In genomic region chr4:54234497-54235205, GRCh38 we compare ENCODE assay signal across 9 cellular contexts. TPM values are rescaled to one million over a fixed set of nuclear protein-coding genes. Genes with fewer than 3 reads are reported as not detected.
A peak's percentile ranks its signal among the peaks of the same experiment; 100 is the strongest.
DNase-seq lines count a peak whose midpoint lies in the region; ATAC-seq and TF ChIP-seq lines count a peak whose summit lies in the region.
"Had no signal": no experiment of that assay in that cellular context is flagged by ENCODE, and none has a peak within 500 bp of the region (broad histone marks: within the 10 kb centered on the region; RNA-seq: fewer than 3 reads in every experiment).

No MANE protein-coding gene starts in this region.

- CTCF ChIA-PET in activated CD8-positive, alpha-beta memory T cell treated with anti-CD3 and anti-CD28 coated beads, Interleukin-2, amount 10 ng/mL, durations not matched to agents 7 days and 5 days (lab: Charles Lee) = interaction anchor here (0.9 to 4.3 kb wide), 22 partner anchors 8 to 1855 kb away, joined by 3 to 74 read pairs (median 7); partner anchors contain the start of gene GSX2

- peaks cover 50% of the 10 kb centered on the region for H3K27me3 Mint-ChIP-seq in GM23338 (ENCODE audit: insufficient read depth, low read depth, poor library complexity)
- peaks cover 57% of the 10 kb centered on the region for H3K27me3 Mint-ChIP-seq in activated CD8-positive, alpha-beta memory T cell treated with anti-CD3 and anti-CD28 coated beads, Interleukin-2, amount 10 ng/mL, durations not matched to agents 7 days and 5 days

- H3K27ac Mint-ChIP-seq in GM23338 = no peak overlapping the region
- no peak overlapping the region for H3K27ac Mint-ChIP-seq in activated CD8-positive, alpha-beta memory T cell treated with anti-CD3 and anti-CD28 coated beads, Interleukin-2, amount 10 ng/mL, durations not matched to agents 7 days and 5 days
- H3K27ac Mint-ChIP-seq: activated T-cell treated with anti-CD3 and anti-CD28 coated beads, Interleukin-2, amount 50 U/mL, for 72 hours had no signal

- H3K4me1 ChIP-seq in GM23338 (ENCODE audit: insufficient read depth) (peaks cover 20% of the 10 kb centered on the region; the same call in 1 of the 2 replicates), gastrocnemius medialis (peaks cover 12 to 35% of the 10 kb centered on the region in 2 donors)

- ATAC-seq in GM23338 (no peak), gastrocnemius medialis (no peak), GM18505 (IDR thresholded peaks at IDR 0.05; ENCODE audit: unreplicated experiment) (no peak)
- ATAC-seq in activated CD8-positive, alpha-beta memory T cell treated with anti-CD3 and anti-CD28 coated beads, Interleukin-2, amount 10 ng/mL, durations not matched to agents 7 days and 5 days = no peak

- H3K4me2 ChIP-seq in GM23338 = peak overlapping the region; percentile 100; the same call in 1 of the 2 replicates

- peak overlapping the region; percentile 33; the same call in 1 of the 3 replicates for H3K4me3 Mint-ChIP-seq in GM23338
- no peak overlapping the region for H3K4me3 Mint-ChIP-seq in activated CD8-positive, alpha-beta memory T cell treated with anti-CD3 and anti-CD28 coated beads, Interleukin-2, amount 10 ng/mL, durations not matched to agents 7 days and 5 days

- 0 out of 4 replicates have a peak, but pooled peaks of 1 of the 2 experiments have one; percentile 4 for TF ChIP-seq CTCF in GM23338 (conservative IDR thresholded peaks at IDR 0.05; ENCODE audit: low read depth in 2 of 2)
- TF ChIP-seq CTCF in gastrocnemius medialis (IDR thresholded peaks at IDR 0.05 in 4 of 5, conservative IDR thresholded peaks at IDR 0.05 in 1 of 5) = no peak

- H4K20me1 ChIP-seq in GM23338 (replicated peaks; ENCODE audit: insufficient read depth) = no peaks in the 10 kb centered on the region; the same call in 1 of the 2 replicates

- no peak overlapping the region for H3K27ac ChIP-seq in GM23338 (ENCODE audit: low read depth)
- no peak overlapping the region for H3K27ac ChIP-seq in gastrocnemius medialis

- no peaks in the 10 kb centered on the region; the same call in 2 of the 3 replicates for H3K36me3 Mint-ChIP-seq in GM23338 (ENCODE audit: low read depth)
- H3K36me3 Mint-ChIP-seq in activated CD8-positive, alpha-beta memory T cell treated with anti-CD3 and anti-CD28 coated beads, Interleukin-2, amount 10 ng/mL, durations not matched to agents 7 days and 5 days = no peaks in the 10 kb centered on the region

- H3K36me3 ChIP-seq in GM23338 (ENCODE audit: insufficient read depth) (no peaks in the 10 kb centered on the region), gastrocnemius medialis (no peaks in the 10 kb centered on the region)

- in situ Hi-C loops in gastrocnemius medialis (cut with MboI; ENCODE audit: low sequenced_read_pairs in 4 of 4) = loop anchor here in 3 of 4 donors (25.0 kb wide), 7 partner anchors 522 to 1997 kb away; partner anchors contain the start of genes FIP1L1 (in 1 of the 3) and SCFD2 (in 1 of the 3)

- H3K4me3 ChIP-seq in GM23338 (peak overlapping the region; percentile 86; the same call in 1 of the 2 replicates), gastrocnemius medialis (peak overlapping the region in 3 of 4 donors; percentile 55 to 86 (median 58))

- DNase-seq in GM23338 (ENCODE audit: low spot score) (peak; percentile 6), RKO (ENCODE audit: low spot score) (peak; percentile 20), fibroblast of peridontal ligament (ENCODE audit: extremely low read depth) (peak; percentile 27), gastrocnemius medialis (no peak), NCI-H2081 treated with DMSO at 0.1 percent for 48 hours (lab: John Stamatoyannopoulos, UW) (no peak)
- no peak for DNase-seq in effector CD8-positive, alpha-beta T cell (lab: John Stamatoyannopoulos, UW)
- DNase-seq in activated CD8-positive, alpha-beta memory T cell treated with anti-CD3 and anti-CD28 coated beads, Interleukin-2, amount 10 ng/mL, durations not matched to agents 7 days and 5 days = no peak

- peaks cover 16% of the 10 kb centered on the region for H3K4me1 Mint-ChIP-seq in GM23338
- peaks cover 9% of the 10 kb centered on the region for H3K4me1 Mint-ChIP-seq in activated CD8-positive, alpha-beta memory T cell treated with anti-CD3 and anti-CD28 coated beads, Interleukin-2, amount 10 ng/mL, durations not matched to agents 7 days and 5 days

- no peak overlapping the region for H2AFZ ChIP-seq in GM23338

- intact Hi-C loops in gastrocnemius medialis (cut with DNase I; ENCODE audit: low total_unique reads) = loop anchor here (1.0 to 5.0 kb wide), 3 partner anchors 743 to 1222 kb away; no protein-coding TSS in a partner anchor

- H3K9me3 Mint-ChIP-seq in GM23338 = peaks cover 18% of the 10 kb centered on the region
- H3K9me3 Mint-ChIP-seq in activated CD8-positive, alpha-beta memory T cell treated with anti-CD3 and anti-CD28 coated beads, Interleukin-2, amount 10 ng/mL, durations not matched to agents 7 days and 5 days (ENCODE audit: low read depth) = no peaks in the 10 kb centered on the region
- H3K9me3 Mint-ChIP-seq: activated T-cell treated with anti-CD3 and anti-CD28 coated beads, Interleukin-2, amount 50 U/mL, for 72 hours had no signal

- H3K9me3 ChIP-seq in gastrocnemius medialis = no peaks in the 10 kb centered on the region

- H3K27me3 ChIP-seq in GM23338 (ENCODE audit: insufficient read depth) (peaks cover 51% of the 10 kb centered on the region), gastrocnemius medialis (peaks cover 31 to 34% (median 32%) of the 10 kb centered on the region in 3 donors)

- H3F3A ChIP-seq in GM23338 (replicated peaks; ENCODE audit: low read depth) = peaks cover 10% of the 10 kb centered on the region; the same call in 1 of the 2 replicates

- no peaks in the 10 kb centered on the region for H3K9me2 ChIP-seq in GM23338 (ENCODE audit: insufficient read depth)

- no peaks in the 10 kb centered on the region for H3K79me2 ChIP-seq in GM23338 (replicated peaks; ENCODE audit: insufficient read depth)

- TF ChIP-seq POLR2A in gastrocnemius medialis (IDR thresholded peaks at IDR 0.05) (no peak), GM18505 (IDR thresholded peaks at IDR 0.05; ENCODE audit: borderline replicate concordance, extremely low read depth, insufficient read depth, insufficient read length) (no peak)

TF ChIP-seq in GM23338, 12 proteins besides CTCF, POLR2A, EP300 and RAD21:
- TF ChIP-seq POLR2AphosphoS5 (IDR thresholded peaks at IDR 0.05; ENCODE audit: low read depth) (no peak), ZNF114 (CRISPR knock-in tag; IDR thresholded peaks at IDR 0.05) (no peak), STAT1 (IDR thresholded peaks at IDR 0.05; ENCODE audit: unreplicated experiment) (no peak), CREB1 (CRISPR knock-in tag; IDR thresholded peaks at IDR 0.05; ENCODE audit: low read depth) (no peak), ZNF331 (CRISPR knock-in tag; IDR thresholded peaks at IDR 0.05; ENCODE audit: low read depth) (no peak), EZH2 (IDR thresholded peaks at IDR 0.05; ENCODE audit: low read depth, unreplicated experiment) (no peak)
TF ChIP-seq in GM23338: peak in this region for 0.

RNA-seq across cellular contexts. Expression of gene PDGFRA, which starts 5.6 kb away (rescaled TPM):
- total RNA-seq in GM23338 (2014; rRNA removed; shearing (Covaris generic)) = 7.0 and 10.8 TPM in 2 replicates
- polyA plus RNA-seq in GM23338 (2016; fragmentation: Nextera tagmentation; extraction: Ambion mirVana) = 7.4 and 8.0 TPM in 2 replicates
- total RNA-seq in gastrocnemius medialis = 10 to 100 TPM in 3 of 4 donors, 1 to 10 TPM in 1; 9.0 to 42.0 (median 21.8) TPM
- not detected for total RNA-seq in activated CD8-positive, alpha-beta memory T cell treated with anti-CD3 and anti-CD28 coated beads, Interleukin-2, amount 10 ng/mL, durations not matched to agents 7 days and 5 days

Comparison
In these comparisons a context has a peak if more than half of its experiments do, and no peak if none do; other contexts are left out.
1. DNase-seq: peak in GM23338 (single experiment), RKO (single experiment) and fibroblast of peridontal ligament (single experiment); none in gastrocnemius medialis (0 of 2), effector CD8-positive, alpha-beta T cell (single experiment), NCI-H2081 treated with DMSO at 0.1 percent for 48 hours (single experiment) and activated CD8-positive, alpha-beta memory T cell treated with anti-CD3 and anti-CD28 coated beads, Interleukin-2, amount 10 ng/mL, durations not matched to agents 7 days and 5 days (single experiment).